ENCODE assay signal across 23 cellular contexts in the genomic region with DNA sequence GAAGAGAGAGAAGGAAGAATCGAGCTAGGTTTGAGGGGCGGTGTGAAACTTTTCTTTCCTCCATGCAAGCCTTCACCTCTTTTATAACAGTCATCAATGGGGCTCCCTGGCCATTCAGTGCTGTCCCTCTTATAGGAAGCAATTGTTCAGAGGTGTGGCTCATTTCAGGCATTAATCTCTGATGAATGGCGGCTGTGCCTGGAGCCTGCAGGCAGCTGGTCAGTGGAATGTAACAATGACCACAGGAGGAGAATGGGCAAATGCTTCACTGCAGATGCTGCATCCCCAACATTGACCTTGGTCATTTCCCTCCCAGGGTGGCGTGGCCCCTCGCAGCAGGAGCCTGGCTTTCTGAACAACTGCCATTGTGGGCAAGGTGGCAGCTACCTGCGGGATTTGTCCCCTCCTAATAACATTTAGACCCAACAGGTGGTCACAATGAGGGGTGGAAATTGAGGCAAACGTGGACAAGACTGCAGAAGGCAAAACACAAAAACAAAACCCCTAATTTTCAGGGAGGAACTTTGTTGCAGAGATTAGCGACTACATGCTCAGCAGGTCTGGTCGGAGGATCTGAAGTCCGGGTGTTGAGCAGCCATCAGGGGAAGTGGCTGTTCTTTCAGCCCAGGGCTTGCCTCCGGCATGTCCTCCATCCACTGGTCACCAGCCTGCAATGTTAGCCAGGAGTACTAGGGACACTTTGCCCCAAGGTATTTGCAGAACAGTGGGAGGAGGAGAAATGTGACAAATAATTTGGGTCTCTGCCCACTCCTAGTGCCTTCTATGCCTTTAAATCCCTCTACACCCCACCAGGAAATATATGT.
"Had no signal": no experiment of that assay in that cellular context is flagged by ENCODE, and none has a peak within 500 bp of the region (broad histone marks: within the 10 kb centered on the region; RNA-seq: fewer than 3 reads in every experiment).

No MANE protein-coding gene starts in this region.

- H3K4me1 ChIP-seq: parathyroid adenoma, prostate gland, right lobe of liver, spleen, testis, tibial nerve had no signal

- ATAC-seq: left colon; left ventricle myocardium superior; natural killer cell; right lobe of liver; stimulated activated naive B cell treated with anti-CD40 and anti-IgM and Interleukin-4, amounts not matched to agents 10 μg/mL and 1 μg/mL and 100 μg/mL, for 72 hours; stimulated activated naive CD8-positive, alpha-beta T cell treated with anti-CD3 and anti-CD28 coated beads, Interleukin-15, amount 100 ng/mL, for 72 hours had no signal

- DNase-seq: effector CD4-positive, alpha-beta T cell; endodermal cell; erythroblast; foreskin melanocyte; head of caudate nucleus; kidney; left colon; left ventricle myocardium superior; mesendoderm; natural killer cell; right lobe of liver; spleen; stimulated activated CD4-positive, alpha-beta T cell treated with anti-CD3 and anti-CD28 coated beads, Interleukin-2, amount 100 ng/mL, for 24 hours; stimulated activated CD4-positive, alpha-beta T cell treated with anti-CD3 and anti-CD28 coated beads, Interleukin-4, amount 100 ng/mL, for 4 hours; stimulated activated naive B cell treated with anti-CD40 and anti-IgM and Interleukin-4, amounts not matched to agents 10 μg/mL and 1 μg/mL and 100 μg/mL, for 72 hours; stimulated activated naive CD8-positive, alpha-beta T cell treated with anti-CD3 and anti-CD28 coated beads, Interleukin-15, amount 100 ng/mL, for 72 hours; testis had no signal

- H3K4me3 ChIP-seq: coronary artery, hepatocyte, lung, prostate gland, right lobe of liver, spleen, testis, tibial nerve had no signal

- H3K9ac ChIP-seq: parathyroid adenoma had no signal

- H3K27ac ChIP-seq: coronary artery, hepatocyte, parathyroid adenoma, prostate gland, right lobe of liver, spleen, testis, tibial nerve had no signal

- H3K27me3 ChIP-seq: right lobe of liver, testis, tibial nerve had no signal

- H3K9me3 ChIP-seq: prostate gland, right lobe of liver, spleen, testis had no signal

- H3K36me3 ChIP-seq: prostate gland, right lobe of liver, spleen, tibial nerve had no signal

- H3K4me2 ChIP-seq: hepatocyte had no signal

- H2AFZ ChIP-seq: hepatocyte, parathyroid adenoma had no signal
